15 cellular contexts compared by ENCODE assay signal in the genomic region with DNA sequence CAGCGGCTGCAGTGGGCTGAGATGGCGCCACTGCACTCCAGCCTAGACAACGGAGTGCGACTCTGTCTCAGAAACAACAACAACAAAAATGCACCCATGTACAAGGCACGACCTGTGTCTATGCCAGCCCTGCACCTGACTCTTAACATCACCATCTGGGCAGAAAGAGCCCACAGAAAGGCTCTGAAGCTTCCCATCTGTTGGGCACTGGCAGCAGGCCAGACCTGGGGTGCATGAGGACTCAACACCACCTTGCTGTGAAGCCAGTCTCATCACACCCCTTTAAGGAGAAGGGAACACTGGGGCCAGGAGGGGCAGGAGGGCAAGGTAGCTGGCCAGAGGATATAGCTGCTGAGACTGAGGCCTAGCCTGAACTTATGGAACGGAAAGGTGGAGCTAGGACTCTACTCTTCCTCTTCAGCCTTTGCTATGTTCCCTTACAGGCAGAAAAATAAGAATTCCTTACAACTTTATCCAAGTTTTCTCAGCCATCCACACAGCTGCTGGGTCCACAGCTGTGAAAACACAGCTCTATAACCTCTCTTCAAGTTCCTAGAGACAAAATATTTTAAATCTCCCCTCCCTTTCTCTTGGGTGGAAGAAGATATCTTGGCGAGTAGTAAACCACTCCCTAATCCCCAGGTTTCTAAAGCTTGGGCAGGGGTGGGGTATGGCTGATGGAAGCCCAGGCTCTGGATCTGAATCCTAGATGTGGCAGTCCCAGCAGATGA. TPM values are rescaled to one million over a fixed set of nuclear protein-coding genes. Genes with fewer than 3 reads are reported as not detected.
A peak's percentile ranks its signal among the peaks of the same experiment; 100 is the strongest.
DNase-seq lines count a peak whose midpoint lies in the region; ATAC-seq and TF ChIP-seq lines count a peak whose summit lies in the region.
"Had no signal": no experiment of that assay in that cellular context is flagged by ENCODE, and none has a peak within 500 bp of the region (broad histone marks: within the 10 kb centered on the region; RNA-seq: fewer than 3 reads in every experiment).

No MANE protein-coding gene starts in this region.

- H3K4me3 Mint-ChIP-seq in naive thymus-derived CD8-positive, alpha-beta T cell, result peak overlapping the region in 6 of 10 donors; percentile 10 to 89 (median 27)

- no peaks in the 10 kb centered on the region for H3K27me3 Mint-ChIP-seq in naive thymus-derived CD8-positive, alpha-beta T cell

- H3K27me3 ChIP-seq in ACC112 (ENCODE audit: insufficient read depth, low read length), result no peaks in the 10 kb centered on the region
- H3K27me3 ChIP-seq: cardiac muscle cell, right atrium auricular region had no signal

- POLR2A ChIA-PET in naive thymus-derived CD8-positive, alpha-beta T cell (lab: Charles Lee), result interaction anchor here (0.6 to 8.2 kb wide), 5 partner anchors 11 to 620 kb away, joined by 3 to 128 read pairs (median 3); a partner anchor contains a TSS
- POLR2A ChIA-PET in GM10248 (lab: Yijun Ruan, JAX), result no interaction called here

- peak; percentile 80 for DNase-seq in DMS 273 treated with DMSO at 0.1 percent for 48 hours (lab: John Stamatoyannopoulos, UW)
- peak; percentile 71 for DNase-seq in RPMI8226
- DNase-seq in naive thymus-derived CD8-positive, alpha-beta T cell, result no peak
- DNase-seq in GM10248 (ENCODE audit: extremely low spot score), result no peak
- DNase-seq in kidney tubule cell (ENCODE audit: low spot score), result no peak
- DNase-seq in AG08395 (ENCODE audit: low spot score), result no peak
- DNase-seq: activated CD4-positive, alpha-beta T cell treated with anti-CD3 and anti-CD28 coated beads for 4 hours; H7; stimulated activated naive CD4-positive, alpha-beta T cell treated with Interleukin-2 at 50 U/mL for 16 hours; T-helper 2 cell had no signal

- H3K27ac Mint-ChIP-seq in naive thymus-derived CD8-positive, alpha-beta T cell, result peak overlapping the region in 8 of 10 donors; percentile 15 to 59 (median 44)

- no peak for ATAC-seq in naive thymus-derived CD8-positive, alpha-beta T cell
- ATAC-seq in HG02798 (IDR thresholded peaks at IDR 0.05; ENCODE audit: poor library complexity, unreplicated experiment), result no peak

- peaks cover 48% of the 10 kb centered on the region for H3K4me1 ChIP-seq in ACC112 (ENCODE audit: control insufficient read depth, insufficient read depth, low read length, unreplicated experiment)

- CTCF ChIA-PET in GM10248 (lab: Yijun Ruan, JAX), result interaction anchor here (1.1 to 1.8 kb wide), 3 partner anchors 17 to 208 kb away, joined by 4 to 7 read pairs (median 5); no protein-coding TSS in a partner anchor

- no peaks in the 10 kb centered on the region for H3K9me3 Mint-ChIP-seq in naive thymus-derived CD8-positive, alpha-beta T cell

- peak overlapping the region; percentile 21 for H3K27ac ChIP-seq in ACC112 (ENCODE audit: low read depth, low read length)
- H3K27ac ChIP-seq: C4-2B, right atrium auricular region had no signal

- peaks cover 0 to 53% (median 11%) of the 10 kb centered on the region in 3 donors for H3K36me3 Mint-ChIP-seq in naive thymus-derived CD8-positive, alpha-beta T cell

- peak overlapping the region; percentile 94; the same call in 1 of the 2 replicates for H3K4me3 ChIP-seq in ACC112 (ENCODE audit: low read depth, low read length)
- H3K4me3 ChIP-seq: cardiac muscle cell, right atrium auricular region had no signal

- peaks cover 21% of the 10 kb centered on the region; the same call in 1 of the 2 replicates for H3K36me3 ChIP-seq in ACC112 (ENCODE audit: insufficient read depth, low read length)

- no peak overlapping the region for H2AFZ ChIP-seq in ACC112 (ENCODE audit: low read length, unreplicated experiment)

- no peak for TF ChIP-seq CTCF in GM10248 (IDR thresholded peaks at IDR 0.05; ENCODE audit: control extremely low read depth, extremely low read depth, low read depth, missing control alignments)

- peaks cover 53% of the 10 kb centered on the region for H3K79me2 ChIP-seq in ACC112 (ENCODE audit: control insufficient read depth, insufficient read depth, low read length, unreplicated experiment)

- H3K4me1 Mint-ChIP-seq in naive thymus-derived CD8-positive, alpha-beta T cell, result peaks cover 28 to 59% (median 48%) of the 10 kb centered on the region in 4 donors

RNA-seq across cellular contexts. Expression of a gene that starts 2.8 kb away (rescaled TPM):
- 100 to 1,000 TPM; 121 to 137 TPM for total RNA-seq in naive thymus-derived CD8-positive, alpha-beta T cell
- 100 to 1,000 TPM; 230 to 301 (median 288) TPM for polyA plus RNA-seq in naive thymus-derived CD8-positive, alpha-beta T cell

RNA-seq across cellular contexts. Expression of a gene that starts 13.0 kb away (rescaled TPM):
- total RNA-seq in naive thymus-derived CD8-positive, alpha-beta T cell, result not detected
- polyA plus RNA-seq in naive thymus-derived CD8-positive, alpha-beta T cell, result under 1 TPM in 1 of 3 donors, not detected in 2; 0.99 TPM
- total RNA-seq: cardiac muscle cell, H7, right atrium auricular region had no signal
- polyA plus RNA-seq: cardiac muscle cell had no signal

RNA-seq across cellular contexts. Expression of a gene that starts 21.9 kb away (rescaled TPM):
- total RNA-seq in naive thymus-derived CD8-positive, alpha-beta T cell, result 100 to 1,000 TPM; 927 to 965 TPM
- 100 to 1,000 TPM in 1 of 3 donors, 10 to 100 TPM in 2; 25.5 to 110 (median 62.4) TPM for polyA plus RNA-seq in naive thymus-derived CD8-positive, alpha-beta T cell

RNA-seq across cellular contexts. Expression of a gene that starts 23.9 kb away (rescaled TPM):
- not detected for total RNA-seq in naive thymus-derived CD8-positive, alpha-beta T cell
- not detected for polyA plus RNA-seq in naive thymus-derived CD8-positive, alpha-beta T cell
- total RNA-seq: cardiac muscle cell, H7, right atrium auricular region had no signal
- polyA plus RNA-seq: cardiac muscle cell had no signal

RNA-seq across cellular contexts. Expression of a gene that starts 42.7 kb away (rescaled TPM):
- total RNA-seq in naive thymus-derived CD8-positive, alpha-beta T cell, result 1 to 10 TPM; 2.0 to 2.9 TPM
- 10 to 100 TPM in 1 of 3 donors, 1 to 10 TPM in 2; 1.5 to 14.7 (median 3.2) TPM for polyA plus RNA-seq in naive thymus-derived CD8-positive, alpha-beta T cell
- total RNA-seq: cardiac muscle cell, right atrium auricular region had no signal
- polyA plus RNA-seq: cardiac muscle cell had no signal

Comparison
In these comparisons a context has a peak if more than half of its experiments do, and no peak if none do; other contexts are left out.
1. DNase-seq: peak in DMS 273 treated with DMSO at 0.1 percent for 48 hours (single experiment) and RPMI8226 (single experiment); none in naive thymus-derived CD8-positive, alpha-beta T cell (0 of 10), GM10248 (single experiment), kidney tubule cell (single experiment) and AG08395 (single experiment).